ENCODE assay signal across 1 cellular context in the genomic region with DNA sequence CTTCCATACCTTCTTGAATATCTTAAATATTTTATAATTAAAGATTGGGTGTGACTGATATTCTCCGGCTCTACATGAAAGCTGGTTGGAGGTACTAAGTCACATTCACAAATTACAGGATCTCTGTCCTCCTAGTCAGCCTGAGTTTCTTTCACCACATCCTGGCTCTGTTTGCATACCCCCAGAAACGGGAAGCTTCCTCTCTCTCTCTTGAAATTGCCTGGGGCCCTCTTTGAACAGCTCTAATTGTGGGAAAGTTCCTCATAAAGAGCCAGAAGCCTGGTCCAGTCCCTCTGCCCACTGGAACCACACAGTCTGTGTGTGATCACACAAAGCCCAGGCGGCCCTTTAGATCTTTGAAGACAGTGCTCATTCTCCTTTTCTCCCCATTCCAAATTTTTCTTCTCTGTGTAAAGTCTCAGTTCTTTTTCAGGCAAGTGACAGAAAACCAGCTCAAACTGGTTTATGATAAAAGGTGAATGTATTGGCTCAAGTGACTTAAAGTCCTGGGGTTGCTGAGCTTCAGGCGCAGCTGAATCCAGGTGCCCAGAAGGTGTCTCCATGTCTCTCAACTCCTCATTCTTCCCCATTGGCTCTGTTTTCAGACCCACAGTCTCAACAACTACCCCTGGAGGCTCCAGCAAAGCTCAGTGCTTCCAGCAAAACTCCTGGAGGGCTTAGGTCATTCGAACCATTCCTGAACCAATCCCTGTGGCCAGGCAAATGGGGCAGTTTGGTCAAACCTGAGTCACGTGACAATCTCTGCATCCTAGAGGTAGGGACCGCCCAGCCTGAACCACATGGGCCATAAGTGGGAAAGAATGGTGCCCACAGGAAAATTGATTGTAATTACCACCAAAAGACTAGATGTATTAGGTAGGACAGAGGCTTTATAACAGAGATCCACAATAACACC.
TF ChIP-seq lines count a peak whose summit lies in the region.

No MANE protein-coding gene starts in this region.

TF ChIP-seq in HepG2, 621 proteins besides CTCF, POLR2A, EP300 and RAD21:
- no peak for TF ChIP-seq KLF11 (CRISPR knock-in tag; IDR thresholded peaks at IDR 0.05)
- TF ChIP-seq, protein P1, sequence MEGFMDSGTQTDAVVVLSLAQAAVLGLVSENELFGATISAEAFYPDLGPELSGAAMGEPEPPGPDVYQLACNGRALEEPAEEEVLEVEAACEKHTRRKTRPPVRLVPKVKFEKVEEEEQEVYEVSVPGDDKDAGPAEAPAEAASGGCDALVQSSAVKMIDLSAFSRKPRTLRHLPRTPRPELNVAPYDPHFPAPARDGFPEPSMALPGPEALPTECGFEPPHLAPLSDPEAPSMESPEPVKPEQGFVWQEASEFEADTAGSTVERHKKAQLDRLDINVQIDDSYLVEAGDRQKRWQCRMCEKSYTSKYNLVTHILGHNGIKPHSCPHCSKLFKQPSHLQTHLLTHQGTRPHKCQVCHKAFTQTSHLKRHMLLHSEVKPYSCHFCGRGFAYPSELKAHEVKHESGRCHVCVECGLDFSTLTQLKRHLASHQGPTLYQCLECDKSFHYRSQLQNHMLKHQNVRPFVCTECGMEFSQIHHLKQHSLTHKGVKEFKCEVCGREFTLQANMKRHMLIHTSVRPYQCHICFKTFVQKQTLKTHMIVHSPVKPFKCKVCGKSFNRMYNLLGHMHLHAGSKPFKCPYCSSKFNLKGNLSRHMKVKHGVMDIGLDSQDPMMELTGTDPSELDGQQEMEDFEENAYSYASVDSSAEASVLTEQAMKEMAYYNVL (CRISPR knock-in tag; IDR thresholded peaks at IDR 0.05; ENCODE audit: borderline replicate concordance): no peak
- TF ChIP-seq, protein P2, sequence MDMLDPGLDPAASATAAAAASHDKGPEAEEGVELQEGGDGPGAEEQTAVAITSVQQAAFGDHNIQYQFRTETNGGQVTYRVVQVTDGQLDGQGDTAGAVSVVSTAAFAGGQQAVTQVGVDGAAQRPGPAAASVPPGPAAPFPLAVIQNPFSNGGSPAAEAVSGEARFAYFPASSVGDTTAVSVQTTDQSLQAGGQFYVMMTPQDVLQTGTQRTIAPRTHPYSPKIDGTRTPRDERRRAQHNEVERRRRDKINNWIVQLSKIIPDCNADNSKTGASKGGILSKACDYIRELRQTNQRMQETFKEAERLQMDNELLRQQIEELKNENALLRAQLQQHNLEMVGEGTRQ (IDR thresholded peaks at IDR 0.05; ENCODE audit: low read depth, low read length): peak; percentile 65
- TF ChIP-seq, protein P2 (CRISPR knock-in tag; IDR thresholded peaks at IDR 0.05; ENCODE audit: borderline replicate concordance): no peak; the same call in 1 of the 2 replicates
- TF ChIP-seq ZNF329 (CRISPR knock-in tag; IDR thresholded peaks at IDR 0.05; ENCODE audit: low read depth): peak; percentile 98
- TF ChIP-seq ETV6 (CRISPR knock-in tag; conservative IDR thresholded peaks at IDR 0.05): no peak
- TF ChIP-seq RAD51 (IDR thresholded peaks at IDR 0.05; ENCODE audit: borderline replicate concordance): peak; percentile 84; the same call in 1 of the 2 replicates
